Comparison of ENCODE assay signal across 8 cellular contexts in genomic region chr20:3781153-3781910, GRCh38. TPM values are rescaled to one million over a fixed set of nuclear protein-coding genes. Genes with fewer than 3 reads are reported as not detected.
DNase-seq lines count a peak whose midpoint lies in the region; ATAC-seq, FAIRE-seq and TF ChIP-seq lines count a peak whose summit lies in the region.

SPEF1 (minus strand) TSS chr20:3781448; CDS start chr20:3781287, 161 bp downstream.

- peak within 1 kb of the TSS; percentile 76 for H3K4me3 Mint-ChIP-seq in activated CD4-positive, alpha-beta T cell treated with anti-CD3 and anti-CD28 coated beads, Interleukin-2, amount 10 ng/mL, durations not matched to agents 24 days and 14 days
- peak within 1 kb of the TSS; percentile 48 for H3K4me3 Mint-ChIP-seq in mesothelial cell of epicardium

- intact Hi-C loops in activated CD4-positive, alpha-beta T cell treated with anti-CD3 and anti-CD28 coated beads, Interleukin-2, amount 10 ng/mL, durations not matched to agents 24 days and 14 days (cut with micrococcal nuclease) = loop anchor here (1.0 kb wide), 1 partner anchor 13 kb away; no protein-coding TSS in a partner anchor

- DNase-seq in AG20443 (ENCODE audit: low spot score) (peak; percentile 94), GM18507 (ENCODE audit: extremely low spot score, insufficient read length, low read depth) (peak; percentile 70), NCI-H446 treated with DMSO at 0.1 percent for 48 hours (lab: John Stamatoyannopoulos, UW) (peak; percentile 87), epithelial cell of proximal tubule (ENCODE audit: low read depth) (no peak), mesothelial cell of epicardium (ENCODE audit: low spot score in 2 of 2, unreplicated experiment in 2 of 2) (peak in 1 of 2 experiments; percentile 64)
- DNase-seq in activated CD4-positive, alpha-beta T cell treated with anti-CD3 and anti-CD28 coated beads, Interleukin-2, amount 10 ng/mL, durations not matched to agents 24 days and 14 days = peak; percentile 84

- H3K27me3 Mint-ChIP-seq in activated CD4-positive, alpha-beta T cell treated with anti-CD3 and anti-CD28 coated beads, Interleukin-2, amount 10 ng/mL, durations not matched to agents 24 days and 14 days = peaks cover 22% of the 10 kb centered on the region
- H3K27me3 Mint-ChIP-seq in mesothelial cell of epicardium (ENCODE audit: low read depth) = peaks cover 36% of the 10 kb centered on the region

- H3K36me3 Mint-ChIP-seq in activated CD4-positive, alpha-beta T cell treated with anti-CD3 and anti-CD28 coated beads, Interleukin-2, amount 10 ng/mL, durations not matched to agents 24 days and 14 days (ENCODE audit: low read depth) = peaks cover 17% of the 10 kb centered on the region
- no peaks in the 10 kb centered on the region for H3K36me3 Mint-ChIP-seq in mesothelial cell of epicardium

- FAIRE-seq in GM18507 (lab: Jason Lieb, UNC) = peak; percentile 93

- peaks cover 11% of the 10 kb centered on the region for H3K4me1 ChIP-seq in thymus (ENCODE audit: control insufficient read depth, insufficient read depth, low read length)

- peaks cover 42% of the 10 kb centered on the region for H3K4me1 Mint-ChIP-seq in activated CD4-positive, alpha-beta T cell treated with anti-CD3 and anti-CD28 coated beads, Interleukin-2, amount 10 ng/mL, durations not matched to agents 24 days and 14 days
- H3K4me1 Mint-ChIP-seq in mesothelial cell of epicardium = peaks cover 47% of the 10 kb centered on the region

- H3K9me3 ChIP-seq in thymus (ENCODE audit: control insufficient read depth) = no peaks in the 10 kb centered on the region

- peaks cover 6% of the 10 kb centered on the region for H3K36me3 ChIP-seq in thymus (ENCODE audit: control insufficient read depth, insufficient read depth)

- WGBS in thymus = 22% methylated on average over 28 of the region's 28 CpGs

- ATAC-seq in HG03432 (IDR thresholded peaks at IDR 0.05; ENCODE audit: unreplicated experiment) = peak; percentile 68

- no peak within 1 kb of the TSS for H3K27ac Mint-ChIP-seq in activated CD4-positive, alpha-beta T cell treated with anti-CD3 and anti-CD28 coated beads, Interleukin-2, amount 10 ng/mL, durations not matched to agents 24 days and 14 days
- peak within 1 kb of the TSS; percentile 89 for H3K27ac Mint-ChIP-seq in mesothelial cell of epicardium

- TF ChIP-seq CTCF in epithelial cell of proximal tubule (conservative IDR thresholded peaks at IDR 0.05; ENCODE audit: low read depth, low read length) (peak; percentile 58), mesothelial cell of epicardium (IDR thresholded peaks at IDR 0.05; ENCODE audit: unreplicated experiment) (peak; percentile 28)

- H3K9me3 Mint-ChIP-seq in activated CD4-positive, alpha-beta T cell treated with anti-CD3 and anti-CD28 coated beads, Interleukin-2, amount 10 ng/mL, durations not matched to agents 24 days and 14 days = no peaks in the 10 kb centered on the region
- no peaks in the 10 kb centered on the region for H3K9me3 Mint-ChIP-seq in mesothelial cell of epicardium

- H3K4me3 ChIP-seq in epithelial cell of proximal tubule (ENCODE audit: low read depth, low read length) = peak within 1 kb of the TSS; percentile 74
- peak within 1 kb of the TSS; percentile 29 for H3K4me3 ChIP-seq in thymus (ENCODE audit: low read length)

- H3K27me3 ChIP-seq in thymus (ENCODE audit: control insufficient read depth, insufficient read depth) = peaks cover 30% of the 10 kb centered on the region

- H3K27ac ChIP-seq in thymus (ENCODE audit: low read depth) = no peak within 1 kb of the TSS

RNA-seq across cellular contexts. Expression of gene SPEF1, which starts in this region (rescaled TPM):
- not detected in 2 replicates for total RNA-seq in activated CD4-positive, alpha-beta T cell treated with anti-CD3 and anti-CD28 coated beads, Interleukin-2, amount 10 ng/mL, durations not matched to agents 24 days and 14 days
- 0.92 TPM in 1 of 2 replicates, not detected in the other for total RNA-seq in epithelial cell of proximal tubule
- 0.27 to 0.40 TPM (median 0.34 TPM) in 3 replicates for total RNA-seq in mesothelial cell of epicardium
- polyA plus RNA-seq in thymus = 0.16 TPM

Comparison
In these comparisons a context has a peak if more than half of its experiments do, and no peak if none do; other contexts are left out.
1. Peak in DNase-seq in activated CD4-positive, alpha-beta T cell treated with anti-CD3 and anti-CD28 coated beads, Interleukin-2, amount 10 ng/mL, durations not matched to agents 24 days and 14 days; RNA of the gene not detected or under 1 TPM.